ENCODE assay signal across 10 cellular contexts in the genomic region with DNA sequence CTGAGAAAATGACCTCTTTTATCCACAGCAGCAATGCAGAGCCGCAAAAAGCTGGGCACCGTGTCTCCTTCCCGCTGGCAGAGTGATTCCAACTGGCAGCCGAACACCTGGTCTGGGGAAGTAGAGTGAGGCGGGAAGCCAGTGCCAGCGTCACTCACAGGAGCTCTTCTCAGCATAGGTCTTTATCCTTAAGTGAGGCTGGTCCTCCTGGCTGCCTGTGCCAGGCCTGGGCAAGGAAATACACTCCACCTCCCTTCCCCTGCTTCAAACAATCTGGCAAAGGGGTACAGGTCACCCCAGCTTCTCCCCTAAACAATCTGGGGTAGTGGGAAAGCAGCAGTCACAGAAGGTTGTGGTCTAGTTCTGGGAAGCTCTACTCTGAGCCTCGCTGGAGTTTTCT. TPM values are rescaled to one million over a fixed set of nuclear protein-coding genes. Genes with fewer than 3 reads are reported as not detected.
DNase-seq lines count a peak whose midpoint lies in the region; ATAC-seq and TF ChIP-seq lines count a peak whose summit lies in the region.
"Had no signal": no experiment of that assay in that cellular context is flagged by ENCODE, and none has a peak within 500 bp of the region (broad histone marks: within the 10 kb centered on the region; RNA-seq: fewer than 3 reads in every experiment).

No MANE protein-coding gene starts in this region.

- H3K23ac ChIP-seq in mesendoderm (ENCODE audit: low read length): no peak overlapping the region

- no peak overlapping the region for H4K8ac ChIP-seq in mesendoderm (ENCODE audit: low read depth, low read length)

- TF ChIP-seq CTCF in GM23338 (conservative IDR thresholded peaks at IDR 0.05; ENCODE audit: low read depth in 2 of 2) (no peak), VCaP (conservative IDR thresholded peaks at IDR 0.05) (no peak), GM10248 (IDR thresholded peaks at IDR 0.05; ENCODE audit: control extremely low read depth, extremely low read depth, low read depth, missing control alignments) (no peak)

- H2AFZ ChIP-seq in GM23338: peak overlapping the region; percentile 98

- no peak overlapping the region for H3K9ac ChIP-seq in mesendoderm (ENCODE audit: low read length)

- H3K9me2 ChIP-seq in GM23338 (ENCODE audit: insufficient read depth): no peaks in the 10 kb centered on the region

- peaks cover 39% of the 10 kb centered on the region for H3K4me1 Mint-ChIP-seq in GM23338

- H2BK5ac ChIP-seq in mesendoderm (ENCODE audit: low read length): no peak overlapping the region

- H2BK15ac ChIP-seq in mesendoderm (replicated peaks; ENCODE audit: low read depth): no peak overlapping the region

- no peaks in the 10 kb centered on the region for H4K20me1 ChIP-seq in GM23338 (replicated peaks; ENCODE audit: insufficient read depth)

- no peak overlapping the region for H2AK5ac ChIP-seq in mesendoderm (ENCODE audit: low read length)

- DNase-seq in GM23338 (ENCODE audit: low spot score): no peak
- no peak for DNase-seq in mesendoderm
- DNase-seq in OCI-M2 (lab: John Stamatoyannopoulos, UW; ENCODE audit: unreplicated experiment): no peak
- DNase-seq in GM10248 (ENCODE audit: extremely low spot score): no peak
- no peak for DNase-seq in posterior vena cava (ENCODE audit: low spot score)
- DNase-seq: activated effector memory CD4-positive, alpha-beta T cell treated with Interleukin-2 at 50 U/mL for 16 hours; NCI-H1436 treated with DMSO at 0.1 percent for 48 hours; stimulated activated CD4-positive, alpha-beta T cell treated with anti-CD3 and anti-CD28 coated beads, Interleukin-2, amount 100 ng/mL, for 48 hours had no signal

- peak; percentile 5 for ATAC-seq in GM23338

- POLR2A ChIA-PET in GM10248 (lab: Yijun Ruan, JAX): interaction anchor here (1.3 kb wide), 1 partner anchor 9 kb away, joined by 3 read pairs; no protein-coding TSS in a partner anchor

- H3K9me3 Mint-ChIP-seq in GM23338: no peaks in the 10 kb centered on the region; the same call in 2 of the 3 replicates

- no peak overlapping the region for H3K56ac ChIP-seq in mesendoderm (ENCODE audit: low read length)

- H3K36me3 ChIP-seq in GM23338 (ENCODE audit: insufficient read depth): no peaks in the 10 kb centered on the region
- no peaks in the 10 kb centered on the region for H3K36me3 ChIP-seq in mesendoderm (ENCODE audit: control insufficient read depth, insufficient read depth, low read length)

- H3K27ac ChIP-seq in GM23338 (ENCODE audit: low read depth) (no peak overlapping the region), VCaP (peak overlapping the region; percentile 35; the same call in 1 of the 2 replicates), mesendoderm (ENCODE audit: low read depth, low read length) (no peak overlapping the region)

- H3K79me1 ChIP-seq in mesendoderm (ENCODE audit: low read length): no peaks in the 10 kb centered on the region

- no peak overlapping the region for H3K4ac ChIP-seq in mesendoderm (ENCODE audit: low read depth, low read length)

- intact Hi-C loops in posterior vena cava (cut with DNase I): no loop called here

- no peak overlapping the region for H2BK120ac ChIP-seq in mesendoderm (ENCODE audit: low read depth, low read length)

- H3K18ac ChIP-seq in mesendoderm (ENCODE audit: low read length): no peak overlapping the region

- peak overlapping the region; percentile 75 for H3K4me3 Mint-ChIP-seq in GM23338

- peaks cover 8% of the 10 kb centered on the region; the same call in 1 of the 3 replicates for H3K36me3 Mint-ChIP-seq in GM23338 (ENCODE audit: low read depth)

- peaks cover 28% of the 10 kb centered on the region for H3K4me1 ChIP-seq in GM23338 (ENCODE audit: insufficient read depth)
- peaks cover 8% of the 10 kb centered on the region for H3K4me1 ChIP-seq in mesendoderm (ENCODE audit: control insufficient read depth, low read depth, low read length)

- no CpG with 5 or more reads among the region's 7 CpGs for WGBS in mesendoderm (ENCODE audit: extremely low coverage, insufficient coverage, low lambda C conversion rate)

- no peak overlapping the region for H3K27ac Mint-ChIP-seq in GM23338

- CTCF ChIA-PET in GM10248 (lab: Yijun Ruan, JAX): interaction anchor here (0.7 to 11.0 kb wide), 5 partner anchors 12 to 236 kb away, joined by 3 to 171 read pairs (median 4); partner anchors contain the start of genes GLI1 and INHBE

- peak overlapping the region; percentile 82 for H3K4me3 ChIP-seq in GM23338
- H3K4me3 ChIP-seq in mesendoderm (ENCODE audit: low read length): no peak overlapping the region

- H3K4me2 ChIP-seq in GM23338 (peak overlapping the region; percentile 98), mesendoderm (ENCODE audit: low read length) (peak overlapping the region; percentile 59)

- H4K5ac ChIP-seq in mesendoderm (ENCODE audit: low read length): no peak overlapping the region

- H3K79me2 ChIP-seq in GM23338 (replicated peaks; ENCODE audit: insufficient read depth) (no peaks in the 10 kb centered on the region), mesendoderm (ENCODE audit: control insufficient read depth, insufficient read depth, low read length) (no peaks in the 10 kb centered on the region)

- peaks cover 59% of the 10 kb centered on the region for H3K27me3 Mint-ChIP-seq in GM23338 (ENCODE audit: insufficient read depth, low read depth, poor library complexity)

- H3K27me3 ChIP-seq in GM23338 (ENCODE audit: insufficient read depth) (peaks cover 57% of the 10 kb centered on the region), mesendoderm (ENCODE audit: insufficient read depth, low read length, poor library complexity) (peaks cover 25% of the 10 kb centered on the region)

- H3F3A ChIP-seq in GM23338 (replicated peaks; ENCODE audit: low read depth): peaks cover 9% of the 10 kb centered on the region

TF ChIP-seq in GM23338, 12 proteins besides CTCF, POLR2A, EP300 and RAD21 (continues in another document):
- TF ChIP-seq POLR2AphosphoS5 (IDR thresholded peaks at IDR 0.05; ENCODE audit: low read depth) (no peak), ZNF114 (CRISPR knock-in tag; IDR thresholded peaks at IDR 0.05) (no peak)

RNA-seq across cellular contexts. Expression of gene ARHGAP9, which starts 4.8 kb away (rescaled TPM):
- total RNA-seq in GM23338 (2014; rRNA removed; shearing (Covaris generic)): 4.6 and 7.1 TPM in 2 replicates
- 4.5 and 4.9 TPM in 2 replicates for polyA plus RNA-seq in GM23338 (2016; fragmentation: Nextera tagmentation; extraction: Ambion mirVana)
- 2.5 TPM for polyA plus RNA-seq in mesendoderm (2013, experiment 1 of 2)
- polyA plus RNA-seq in mesendoderm (2013, experiment 2 of 2): 3.9 TPM
- 10 to 100 TPM; 12.7 to 20.7 TPM for total RNA-seq in posterior vena cava

RNA-seq across cellular contexts. Expression of gene MARS1, which starts 13.0 kb away (rescaled TPM):
- 247 and 266 TPM in 2 replicates for total RNA-seq in GM23338 (2014; rRNA removed; shearing (Covaris generic))
- polyA plus RNA-seq in GM23338 (2016; fragmentation: Nextera tagmentation; extraction: Ambion mirVana): 351 and 389 TPM in 2 replicates
- polyA plus RNA-seq in mesendoderm (2013, experiment 1 of 2): 723 TPM
- polyA plus RNA-seq in mesendoderm (2013, experiment 2 of 2): 704 TPM
- total RNA-seq in posterior vena cava: 100 to 1,000 TPM; 135 to 142 TPM

RNA-seq across cellular contexts. Expression of gene GLI1, which starts 15.3 kb away (rescaled TPM):
- 16.1 and 18.1 TPM in 2 replicates for total RNA-seq in GM23338 (2014; rRNA removed; shearing (Covaris generic))
- polyA plus RNA-seq in GM23338 (2016; fragmentation: Nextera tagmentation; extraction: Ambion mirVana): 4.8 and 5.6 TPM in 2 replicates
- polyA plus RNA-seq in mesendoderm (2013, experiment 1 of 2): 5.8 TPM
- 7.3 TPM for polyA plus RNA-seq in mesendoderm (2013, experiment 2 of 2)
- 1 to 10 TPM in 1 of 2 donors, under 1 TPM in 1; 0.90 to 3.2 TPM for total RNA-seq in posterior vena cava

RNA-seq across cellular contexts. Expression of gene INHBE, which starts 19.8 kb away (rescaled TPM):
- 19.4 and 29.0 TPM in 2 replicates for total RNA-seq in GM23338 (2014; rRNA removed; shearing (Covaris generic))
- polyA plus RNA-seq in GM23338 (2016; fragmentation: Nextera tagmentation; extraction: Ambion mirVana): 5.6 and 7.4 TPM in 2 replicates
- 10.2 TPM for polyA plus RNA-seq in mesendoderm (2013, experiment 1 of 2)
- 10.8 TPM for polyA plus RNA-seq in mesendoderm (2013, experiment 2 of 2)
- total RNA-seq in posterior vena cava: not detected

RNA-seq across cellular contexts. Expression of gene INHBC, which starts 40.3 kb away (rescaled TPM):
- not detected in 2 replicates for total RNA-seq in GM23338 (2014; rRNA removed; shearing (Covaris generic))
- polyA plus RNA-seq in GM23338 (2016; fragmentation: Nextera tagmentation; extraction: Ambion mirVana): 0.53 TPM in 1 of 2 replicates, not detected in the other
- 0.04 TPM for polyA plus RNA-seq in mesendoderm (2013, experiment 1 of 2)
- polyA plus RNA-seq in mesendoderm (2013, experiment 2 of 2): 0.06 TPM
- not detected for total RNA-seq in posterior vena cava
- total RNA-seq: fibroblast of lung had no signal
